8 cellular contexts compared by ENCODE assay signal in the genomic region with DNA sequence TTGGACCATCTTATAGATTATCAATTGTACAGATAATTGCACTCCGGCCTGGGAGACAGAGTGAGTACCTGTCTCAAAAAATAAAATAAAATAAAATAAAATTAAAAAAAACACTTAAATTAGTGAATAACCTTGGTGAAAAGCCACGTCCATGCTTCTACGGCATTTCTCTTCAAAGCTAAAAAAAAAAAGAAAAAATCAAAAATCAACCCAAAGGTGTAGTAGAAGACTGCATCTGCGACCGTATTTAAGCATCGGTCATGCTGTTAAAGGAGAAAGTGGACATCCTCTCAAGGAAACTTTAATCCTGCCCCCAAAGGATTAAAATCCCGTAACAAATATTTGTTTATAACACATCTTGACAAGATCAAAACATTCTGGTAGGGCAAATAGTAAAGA. TPM values are rescaled to one million over a fixed set of nuclear protein-coding genes. Genes with fewer than 3 reads are reported as not detected.
DNase-seq lines count a peak whose midpoint lies in the region; TF ChIP-seq lines count a peak whose summit lies in the region.

No MANE protein-coding gene starts in this region.

- H3K27ac ChIP-seq in C4-2B = peak overlapping the region; percentile 99
- peak overlapping the region; percentile 95 for H3K27ac ChIP-seq in effector memory CD4-positive, alpha-beta T cell (ENCODE audit: insufficient read depth, low read length, poor library complexity, severe bottlenecking)

- peak; percentile 89 for DNase-seq in NCI-H146 treated with DMSO at 0.1 percent for 48 hours (lab: John Stamatoyannopoulos, UW; ENCODE audit: unreplicated experiment)
- no peak for DNase-seq in effector memory CD4-positive, alpha-beta T cell
- DNase-seq in neural crest cell (ENCODE audit: low read depth, low spot score) = no peak
- no peak for DNase-seq in stimulated activated CD4-positive, alpha-beta T cell treated with anti-CD3 and anti-CD28 coated beads, Interleukin-2, amount 100 ng/mL, for 48 hours
- DNase-seq in iPS-NIHi11 (ENCODE audit: low spot score) = no peak
- DNase-seq in OCI-M1 (lab: John Stamatoyannopoulos, UW) = no peak
- DNase-seq in NCI-H446 (lab: John Stamatoyannopoulos, UW) = no peak

- H3K36me3 Mint-ChIP-seq in neural crest cell (ENCODE audit: low read depth) = peaks cover 10% of the 10 kb centered on the region

- H3K4me3 Mint-ChIP-seq in neural crest cell = peak overlapping the region; percentile 99

- peak overlapping the region; percentile 95 for H3K27ac Mint-ChIP-seq in neural crest cell (ENCODE audit: unreplicated experiment)

- H3K9me3 Mint-ChIP-seq in neural crest cell = no peaks in the 10 kb centered on the region

- H3K4me1 ChIP-seq in effector memory CD4-positive, alpha-beta T cell (ENCODE audit: control insufficient read depth, insufficient read depth, low read length, poor library complexity, severe bottlenecking) = peaks cover 20% of the 10 kb centered on the region

- peak overlapping the region; percentile 98 for H3K4me3 ChIP-seq in effector memory CD4-positive, alpha-beta T cell (ENCODE audit: insufficient read depth, low read depth, low read length, poor library complexity, severe bottlenecking)

- no peak for TF ChIP-seq CTCF in C4-2B (conservative IDR thresholded peaks at IDR 0.05)
- TF ChIP-seq CTCF in neural crest cell (conservative IDR thresholded peaks at IDR 0.05) = no peak

- H3K9me3 ChIP-seq in effector memory CD4-positive, alpha-beta T cell (ENCODE audit: control insufficient read depth, low read length) = no peaks in the 10 kb centered on the region

- peaks cover 35% of the 10 kb centered on the region for H3K4me1 Mint-ChIP-seq in neural crest cell

- H3K36me3 ChIP-seq in effector memory CD4-positive, alpha-beta T cell (ENCODE audit: control insufficient read depth, insufficient read depth, low read length) = no peaks in the 10 kb centered on the region

- H3K27me3 ChIP-seq in effector memory CD4-positive, alpha-beta T cell (replicated peaks; ENCODE audit: control insufficient read depth, insufficient read depth, low read length, poor library complexity, severe bottlenecking) = no peaks in the 10 kb centered on the region

- H3K27me3 Mint-ChIP-seq in neural crest cell (ENCODE audit: low read depth) = no peaks in the 10 kb centered on the region

RNA-seq across cellular contexts. Expression of gene RNF138, which starts 0.3 kb away (rescaled TPM):
- 49.9 and 51.6 TPM in 2 replicates for total RNA-seq in neural crest cell
